ENCODE assay signal across 8 cellular contexts in genomic region chr3:50192689-50193141, GRCh38. TPM values are rescaled to one million over a fixed set of nuclear protein-coding genes. Genes with fewer than 3 reads are reported as not detected.
A peak's percentile ranks its signal among the peaks of the same experiment; 100 is the strongest.
DNase-seq lines count a peak whose midpoint lies in the region; ATAC-seq lines count a peak whose summit lies in the region.

No MANE protein-coding gene starts in this region.

- CTCF ChIA-PET in activated CD4-positive, alpha-beta memory T cell treated with anti-CD3 and anti-CD28 coated beads for 36 hours (lab: Charles Lee): interaction anchor here (0.7 to 8.6 kb wide), 15 partner anchors 10 to 131 kb away, joined by 3 to 194 read pairs (median 6); partner anchors contain the start of genes LSMEM2, SEMA3B and SLC38A3

- peak; percentile 9 for DNase-seq in NK-92 treated with Interleukin-12 subunit alpha and Interleukin-12 subunit beta, amount 100 ng/mL, for 24 hours (lab: John Stamatoyannopoulos, UW)
- DNase-seq in NK-92 (lab: John Stamatoyannopoulos, UW; ENCODE audit: unreplicated experiment) (no peak), NCI-H510A treated with DMSO at 0.1 percent for 48 hours (lab: John Stamatoyannopoulos, UW) (peak; percentile 23), dermis blood vessel endothelial cell (peak; percentile 83), lung microvascular endothelial cell (ENCODE audit: low read depth in 2 of 2) (peak; percentile 59 to 76)
- DNase-seq in activated CD4-positive, alpha-beta memory T cell treated with anti-CD3 and anti-CD28 coated beads for 36 hours: peak; percentile 89
- DNase-seq in stimulated activated CD8-positive, alpha-beta memory T cell treated with anti-CD3 and anti-CD28 coated beads, Interleukin-15, amount 100 ng/mL, for 24 hours (ENCODE audit: low read depth): peak; percentile 73

- no peak for ATAC-seq in GM21825 (IDR thresholded peaks at IDR 0.05; ENCODE audit: unreplicated experiment)

- peaks cover 10% of the 10 kb centered on the region for H3K4me1 Mint-ChIP-seq in activated CD4-positive, alpha-beta memory T cell treated with anti-CD3 and anti-CD28 coated beads for 36 hours (ENCODE audit: low read depth)

- no peaks in the 10 kb centered on the region for H3K36me3 Mint-ChIP-seq in activated CD4-positive, alpha-beta memory T cell treated with anti-CD3 and anti-CD28 coated beads for 36 hours

- peaks cover 11% of the 10 kb centered on the region for H3K27me3 Mint-ChIP-seq in activated CD4-positive, alpha-beta memory T cell treated with anti-CD3 and anti-CD28 coated beads for 36 hours

- POLR2A ChIA-PET in activated CD4-positive, alpha-beta memory T cell treated with anti-CD3 and anti-CD28 coated beads for 36 hours (lab: Charles Lee): no interaction called here

- intact Hi-C loops in activated CD4-positive, alpha-beta memory T cell treated with anti-CD3 and anti-CD28 coated beads for 36 hours (cut with micrococcal nuclease): loop anchor here (1.0 kb wide), 2 partner anchors 34 to 81 kb away; no protein-coding TSS in a partner anchor

- H3K4me3 Mint-ChIP-seq in activated CD4-positive, alpha-beta memory T cell treated with anti-CD3 and anti-CD28 coated beads for 36 hours: no peak overlapping the region

- no peak overlapping the region for H3K27ac Mint-ChIP-seq in activated CD4-positive, alpha-beta memory T cell treated with anti-CD3 and anti-CD28 coated beads for 36 hours

- H3K9me3 Mint-ChIP-seq in activated CD4-positive, alpha-beta memory T cell treated with anti-CD3 and anti-CD28 coated beads for 36 hours: no peaks in the 10 kb centered on the region

RNA-seq across cellular contexts. Expression of gene GNAT1, which starts 1.3 kb away (rescaled TPM):
- total RNA-seq in activated CD4-positive, alpha-beta memory T cell treated with anti-CD3 and anti-CD28 coated beads for 36 hours: not detected
- total RNA-seq in dermis blood vessel endothelial cell (not detected in 2 replicates), lung microvascular endothelial cell (not detected in 2 replicates)

RNA-seq across cellular contexts. Expression of gene SLC38A3, which starts 12.4 kb away (rescaled TPM):
- total RNA-seq in activated CD4-positive, alpha-beta memory T cell treated with anti-CD3 and anti-CD28 coated beads for 36 hours: not detected
- total RNA-seq in dermis blood vessel endothelial cell (not detected in 2 replicates), lung microvascular endothelial cell (under 0.01 TPM in 1 of 2 replicates, not detected in the other)

RNA-seq across cellular contexts. Expression of gene SEMA3F, which starts 37.6 kb away (rescaled TPM):
- under 1 TPM; 0.17 to 0.19 TPM for total RNA-seq in activated CD4-positive, alpha-beta memory T cell treated with anti-CD3 and anti-CD28 coated beads for 36 hours
- total RNA-seq in dermis blood vessel endothelial cell (44.6 and 79.4 TPM in 2 replicates), lung microvascular endothelial cell (8.3 and 16.1 TPM in 2 replicates)

RNA-seq across cellular contexts. Expression of gene GNAI2, which starts 43.3 kb away (rescaled TPM):
- 100 to 1,000 TPM; 346 to 349 TPM for total RNA-seq in activated CD4-positive, alpha-beta memory T cell treated with anti-CD3 and anti-CD28 coated beads for 36 hours
- total RNA-seq in dermis blood vessel endothelial cell: 624 and 776 TPM in 2 replicates
- total RNA-seq in lung microvascular endothelial cell: 415 and 488 TPM in 2 replicates
